Comparison of ENCODE assay signal across 14 cellular contexts in genomic region chr10:77355844-77356243, GRCh38.
A peak's percentile ranks its signal among the peaks of the same experiment; 100 is the strongest.
DNase-seq lines count a peak whose midpoint lies in the region; ATAC-seq lines count a peak whose summit lies in the region.
"Had no signal": no experiment of that assay in that cellular context is flagged by ENCODE, and none has a peak within 500 bp of the region (broad histone marks: within the 10 kb centered on the region; RNA-seq: fewer than 3 reads in every experiment).

No MANE protein-coding gene starts in this region.

- H3K27ac ChIP-seq in caudate nucleus (ENCODE audit: low read depth, low read length): no peak overlapping the region
- H3K27ac ChIP-seq: psoas muscle had no signal

- peak; percentile 87 for DNase-seq in Daoy (ENCODE audit: low read depth)
- DNase-seq in NCI-H69 (lab: John Stamatoyannopoulos, UW): peak; percentile 29
- peak; percentile 83 for DNase-seq in dedifferentiated amniotic fluid mesenchymal stem cell (ENCODE audit: extremely low spot score)
- peak; percentile 55 for DNase-seq in non-pigmented ciliary epithelial cell (ENCODE audit: low read depth)
- no peak for DNase-seq in HK-2 (ENCODE audit: unreplicated experiment)
- DNase-seq in caudate nucleus (lab: John Stamatoyannopoulos, UW): no peak
- DNase-seq in mucosa of gallbladder (ENCODE audit: low spot score): no peak
- DNase-seq: activated T-cell treated with anti-CD3 and anti-CD28 coated beads, Interleukin-2, amount 50 U/mL, for 1 hour; CD8-positive, alpha-beta T cell; NCI-H748 treated with DMSO at 0.1 percent for 48 hours; psoas muscle; stimulated activated CD4-positive, alpha-beta T cell treated with anti-CD3 and anti-CD28 coated beads, Interleukin-4, amount 100 ng/mL, for 1 hour had no signal

- no peak for ATAC-seq in GM19324 (IDR thresholded peaks at IDR 0.05; ENCODE audit: low FRiP score, unreplicated experiment)
- ATAC-seq: activated CD4-positive, CD25-positive, alpha-beta regulatory T cell treated with anti-CD3 and anti-CD28 coated beads, Interleukin-2, amount 50 U/mL, for 24 hours; CD8-positive, alpha-beta T cell; psoas muscle had no signal

Comparison
In these comparisons a context has a peak if more than half of its experiments do, and no peak if none do; other contexts are left out.
1. DNase-seq: peak in Daoy (single experiment), NCI-H69 (single experiment), dedifferentiated amniotic fluid mesenchymal stem cell (single experiment) and non-pigmented ciliary epithelial cell (single experiment); none in HK-2 (single experiment), caudate nucleus (0 of 61) and mucosa of gallbladder (single experiment).